Comparison of ENCODE assay signal across 32 cellular contexts in the genomic region with DNA sequence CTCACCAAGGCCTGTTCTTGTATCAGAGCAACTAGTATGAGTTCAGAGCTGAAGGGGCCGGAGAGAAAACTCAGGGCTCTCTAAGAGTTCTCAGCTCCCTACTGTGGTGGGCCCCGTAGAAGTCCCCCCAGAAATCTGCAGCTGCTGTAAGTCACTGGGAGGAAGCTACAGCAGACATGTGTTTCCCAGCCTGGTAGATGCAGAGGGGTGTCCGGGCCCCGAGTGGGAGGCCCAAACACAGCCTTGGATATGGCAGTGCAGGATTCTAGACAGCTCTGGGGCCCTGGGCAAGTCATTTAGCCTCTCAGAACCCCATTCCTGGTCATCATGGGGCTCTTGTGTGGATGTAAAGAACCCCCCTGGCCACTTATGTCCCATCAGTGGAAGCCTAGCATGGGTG. TPM values are rescaled to one million over a fixed set of nuclear protein-coding genes. Genes with fewer than 3 reads are reported as not detected.
"Had no signal": no experiment of that assay in that cellular context is flagged by ENCODE, and none has a peak within 500 bp of the region (broad histone marks: within the 10 kb centered on the region; RNA-seq: fewer than 3 reads in every experiment).

No MANE protein-coding gene starts in this region.

- H3K4me1 ChIP-seq: ascending aorta, breast epithelium, colonic mucosa, esophagus muscularis mucosa, foreskin keratinocyte, gastrocnemius medialis had no signal

- DNase-seq: activated CD4-positive, alpha-beta T cell treated with anti-CD3 and anti-CD28 coated beads for 48 hours; activated CD4-positive, alpha-beta T cell treated with anti-CD3 and anti-CD28 coated beads, Interleukin-2, amount 50 U/mL, for 1 hour; activated CD4-positive, alpha-beta T cell treated with anti-CD3 and anti-CD28 coated beads, Interleukin-2, amount 50 U/mL, for 48 hours; activated CD8-positive, alpha-beta memory T cell treated with anti-CD3 and anti-CD28 coated beads for 24 hours; activated CD8-positive, alpha-beta T cell treated with anti-CD3 and anti-CD28 coated beads for 36 hours; activated gamma-delta T cell; activated naive CD4-positive, alpha-beta T cell; activated naive CD4-positive, alpha-beta T cell treated with anti-CD3 and anti-CD28 coated beads, Interleukin-2, amount 10 ng/mL, durations not matched to agents 7 days and 5 days; activated naive CD8-positive, alpha-beta T cell treated with anti-CD3 and anti-CD28 coated beads, Interleukin-2, amount 10 ng/mL, durations not matched to agents 7 days and 5 days; activated T-cell treated with anti-CD3 and anti-CD28 coated beads for 4 hours; activated T-cell treated with anti-CD3 and anti-CD28 coated beads, Interleukin-2, amount 50 U/mL, for 24 hours; activated T-cell treated with anti-CD3 and anti-CD28 coated beads, Interleukin-2, amount 50 U/mL, for 72 hours; central memory CD4-positive, alpha-beta T cell; cerebellar nuclear complex; colonic mucosa; effector memory CD4-positive, alpha-beta T cell; erythroblast; foreskin keratinocyte; gastrocnemius medialis; glutamatergic neuron; T-helper 1 cell; T-helper 17 cell had no signal

- H3K4me1 Mint-ChIP-seq: brain, WTC11 had no signal

- H3K36me3 ChIP-seq: ascending aorta, breast epithelium, cardiac muscle cell, colonic mucosa, esophagus muscularis mucosa, gastrocnemius medialis had no signal

- H3K27ac Mint-ChIP-seq: activated CD8-positive, alpha-beta T cell treated with anti-CD3 and anti-CD28 coated beads for 36 hours; activated naive CD4-positive, alpha-beta T cell treated with anti-CD3 and anti-CD28 coated beads, Interleukin-2, amount 10 ng/mL, durations not matched to agents 7 days and 5 days; activated naive CD4-positive, alpha-beta T cell treated with anti-CD3 and anti-CD28 coated beads, Interleukin-2, amount 50 U/mL, for 72 hours; activated naive CD8-positive, alpha-beta T cell treated with anti-CD3 and anti-CD28 coated beads, Interleukin-2, amount 10 ng/mL, durations not matched to agents 7 days and 5 days; activated T-cell treated with anti-CD3 and anti-CD28 coated beads, Interleukin-2, amount 50 U/mL, for 24 hours; activated T-cell treated with anti-CD3 and anti-CD28 coated beads, Interleukin-2, amount 50 U/mL, for 72 hours; brain; dendritic cell treated with granulocyte-macrophage colony-stimulating factor and Interleukin-4, amounts not matched to agents 40 ng/mL and 50 ng/mL, for 4 days; WTC11 had no signal

- H3K9me3 ChIP-seq: ascending aorta, breast epithelium, colonic mucosa, esophagus muscularis mucosa, gastrocnemius medialis had no signal

- H3K27me3 Mint-ChIP-seq: dendritic cell treated with granulocyte-macrophage colony-stimulating factor and Interleukin-4, amounts not matched to agents 40 ng/mL and 50 ng/mL, for 4 days; T-helper 17 cell had no signal

- H3K4me3 Mint-ChIP-seq: activated CD8-positive, alpha-beta T cell treated with anti-CD3 and anti-CD28 coated beads for 36 hours; activated naive CD4-positive, alpha-beta T cell treated with anti-CD3 and anti-CD28 coated beads, Interleukin-2, amount 10 ng/mL, durations not matched to agents 7 days and 5 days; activated naive CD8-positive, alpha-beta T cell treated with anti-CD3 and anti-CD28 coated beads, Interleukin-2, amount 10 ng/mL, durations not matched to agents 7 days and 5 days; activated T-cell treated with anti-CD3 and anti-CD28 coated beads, Interleukin-2, amount 50 U/mL, for 24 hours; activated T-cell treated with anti-CD3 and anti-CD28 coated beads, Interleukin-2, amount 50 U/mL, for 72 hours; brain; dendritic cell treated with granulocyte-macrophage colony-stimulating factor and Interleukin-4, amounts not matched to agents 40 ng/mL and 50 ng/mL, for 4 days; T-helper 17 cell; WTC11 had no signal

- ATAC-seq: activated CD8-positive, alpha-beta T cell treated with anti-CD3 and anti-CD28 coated beads for 36 hours; activated naive CD4-positive, alpha-beta T cell treated with anti-CD3 and anti-CD28 coated beads, Interleukin-2, amount 50 U/mL, for 72 hours; activated T-cell treated with anti-CD3 and anti-CD28 coated beads, Interleukin-2, amount 50 U/mL, for 72 hours; foreskin keratinocyte; gastrocnemius medialis; T-helper 17 cell had no signal

- H3K27me3 ChIP-seq: ascending aorta, breast epithelium, cardiac muscle cell, colonic mucosa, dorsolateral prefrontal cortex, esophagus muscularis mucosa, foreskin keratinocyte, gastrocnemius medialis had no signal

- H3K36me3 Mint-ChIP-seq: activated naive CD4-positive, alpha-beta T cell treated with anti-CD3 and anti-CD28 coated beads, Interleukin-2, amount 10 ng/mL, durations not matched to agents 7 days and 5 days; activated naive CD4-positive, alpha-beta T cell treated with anti-CD3 and anti-CD28 coated beads, Interleukin-2, amount 50 U/mL, for 72 hours; activated naive CD8-positive, alpha-beta T cell treated with anti-CD3 and anti-CD28 coated beads, Interleukin-2, amount 10 ng/mL, durations not matched to agents 7 days and 5 days; brain; WTC11 had no signal

- H3K9me3 Mint-ChIP-seq: activated CD8-positive, alpha-beta T cell treated with anti-CD3 and anti-CD28 coated beads for 36 hours; activated naive CD4-positive, alpha-beta T cell treated with anti-CD3 and anti-CD28 coated beads, Interleukin-2, amount 10 ng/mL, durations not matched to agents 7 days and 5 days; activated naive CD4-positive, alpha-beta T cell treated with anti-CD3 and anti-CD28 coated beads, Interleukin-2, amount 50 U/mL, for 72 hours; activated naive CD8-positive, alpha-beta T cell treated with anti-CD3 and anti-CD28 coated beads, Interleukin-2, amount 10 ng/mL, durations not matched to agents 7 days and 5 days; activated T-cell treated with anti-CD3 and anti-CD28 coated beads, Interleukin-2, amount 50 U/mL, for 24 hours; activated T-cell treated with anti-CD3 and anti-CD28 coated beads, Interleukin-2, amount 50 U/mL, for 72 hours; dendritic cell treated with granulocyte-macrophage colony-stimulating factor and Interleukin-4, amounts not matched to agents 40 ng/mL and 50 ng/mL, for 4 days; WTC11 had no signal

- H3K27ac ChIP-seq: ascending aorta, breast epithelium, cardiac muscle cell, colonic mucosa, dorsolateral prefrontal cortex, esophagus muscularis mucosa, foreskin keratinocyte, gastrocnemius medialis, VCaP had no signal

- H3K4me3 ChIP-seq: ascending aorta, breast epithelium, cardiac muscle cell, colonic mucosa, dorsolateral prefrontal cortex, esophagus muscularis mucosa, gastrocnemius medialis had no signal

RNA-seq across cellular contexts. Expression of a gene that starts 39.3 kb away (rescaled TPM):
- total RNA-seq: activated CD8-positive, alpha-beta T cell treated with anti-CD3 and anti-CD28 coated beads for 36 hours; activated naive CD4-positive, alpha-beta T cell treated with anti-CD3 and anti-CD28 coated beads, Interleukin-2, amount 50 U/mL, for 72 hours; activated naive CD8-positive, alpha-beta T cell treated with anti-CD3 and anti-CD28 coated beads, Interleukin-2, amount 10 ng/mL, durations not matched to agents 7 days and 5 days; activated T-cell treated with anti-CD3 and anti-CD28 coated beads, Interleukin-2, amount 50 U/mL, for 72 hours had no signal
